In the genomic region with DNA sequence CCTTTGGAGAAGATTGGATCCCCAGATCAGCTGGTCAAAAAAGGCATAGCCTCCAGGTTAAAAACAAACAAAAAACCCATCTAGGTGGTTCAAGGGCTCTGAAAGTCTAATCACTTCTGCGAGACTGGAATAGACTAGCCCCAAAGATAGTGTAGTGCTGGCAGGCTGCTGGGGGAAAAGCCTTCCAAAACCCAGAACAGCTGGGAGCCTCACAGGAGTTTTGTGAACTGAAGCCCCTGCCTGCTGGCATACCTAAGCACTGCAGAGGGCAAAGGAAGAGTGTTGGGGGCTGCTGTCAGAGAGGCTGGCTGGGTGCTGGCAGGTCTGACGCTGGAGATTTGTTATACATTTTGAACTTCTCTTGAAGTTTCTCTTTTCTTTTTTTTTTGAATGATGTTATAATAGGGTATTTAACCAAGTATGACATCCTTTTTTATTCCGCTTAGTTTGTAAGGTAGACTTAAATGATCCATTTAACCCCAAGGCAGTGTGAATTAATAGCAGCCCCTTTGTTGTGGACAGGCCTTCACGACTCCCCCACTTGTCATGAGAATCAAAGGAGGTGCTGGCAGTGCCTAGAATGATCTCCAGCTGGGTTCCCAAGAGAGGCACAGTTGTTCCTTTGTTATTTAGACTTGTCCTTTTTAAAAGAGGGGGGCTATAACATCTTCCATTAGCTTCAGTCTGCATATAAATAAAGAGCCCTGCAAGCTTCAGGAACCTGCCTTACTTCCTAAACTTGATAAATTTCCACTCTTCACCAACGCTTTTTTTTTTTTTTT, we compare ENCODE assay signal across 11 cellular contexts. TPM values are rescaled to one million over a fixed set of nuclear protein-coding genes. Genes with fewer than 3 reads are reported as not detected.
DNase-seq lines count a peak whose midpoint lies in the region; ATAC-seq and TF ChIP-seq lines count a peak whose summit lies in the region.
"Had no signal": no experiment of that assay in that cellular context is flagged by ENCODE, and none has a peak within 500 bp of the region (broad histone marks: within the 10 kb centered on the region; RNA-seq: fewer than 3 reads in every experiment).

No MANE protein-coding gene starts in this region.

- no peaks in the 10 kb centered on the region for H3K27me3 ChIP-seq in A673 (replicated peaks; ENCODE audit: insufficient read depth, low read depth, low read length, poor library complexity)
- H3K27me3 ChIP-seq in HUES6 (ENCODE audit: control insufficient read depth, insufficient read depth, low read length) = peaks cover 13% of the 10 kb centered on the region; the same call in 1 of the 2 replicates

- H3K9me3 ChIP-seq in A673 (ENCODE audit: low read depth, low read length, poor library complexity, severe bottlenecking) (no peaks in the 10 kb centered on the region), HUES6 (ENCODE audit: control insufficient read depth, insufficient read depth, low read depth, low read length) (no peaks in the 10 kb centered on the region)

- no peak for DNase-seq in A673 (ENCODE audit: low spot score)
- peak; percentile 75 for DNase-seq in midbrain (lab: John Stamatoyannopoulos, UW)
- no peak for DNase-seq in mucosa of gallbladder (ENCODE audit: low spot score)
- no peak for DNase-seq in NAMALWA (ENCODE audit: low spot score)
- DNase-seq in stimulated activated CD4-positive, alpha-beta T cell treated with anti-CD3 and anti-CD28 coated beads, Interleukin-12 subunit alpha, Interleukin-12 subunit beta, amount 100 ng/mL, for 4 hours = no peak
- DNase-seq: IMR-90, RPMI8226 had no signal

- no peak overlapping the region for H3K4me3 Mint-ChIP-seq in dendritic cell treated with granulocyte-macrophage colony-stimulating factor and Interleukin-4, amounts not matched to agents 40 ng/mL and 50 ng/mL, for 4 days

- H3K4me3 ChIP-seq in A673 (ENCODE audit: low read depth, low read length, poor library complexity, severe bottlenecking) = no peak overlapping the region
- H3K4me3 ChIP-seq in HUES6 (ENCODE audit: low read depth, low read length) = peak overlapping the region; percentile 14; the same call in 1 of the 2 replicates
- H3K4me3 ChIP-seq: smooth muscle cell had no signal

- intact Hi-C loops in A673 (cut with micrococcal nuclease; ENCODE audit: unreplicated experiment) = no loop called here
- intact Hi-C loops in dendritic cell treated with granulocyte-macrophage colony-stimulating factor and Interleukin-4, amounts not matched to agents 40 ng/mL and 50 ng/mL, for 4 days (cut with micrococcal nuclease) = no loop called here

- peak overlapping the region; percentile 69 for H3K27ac Mint-ChIP-seq in dendritic cell treated with granulocyte-macrophage colony-stimulating factor and Interleukin-4, amounts not matched to agents 40 ng/mL and 50 ng/mL, for 4 days

- TF ChIP-seq CTCF in A673 (conservative IDR thresholded peaks at IDR 0.05; ENCODE audit: low read depth, low read length) = no peak

- H3K4me1 Mint-ChIP-seq in dendritic cell treated with granulocyte-macrophage colony-stimulating factor and Interleukin-4, amounts not matched to agents 40 ng/mL and 50 ng/mL, for 4 days (ENCODE audit: low read depth) = peaks cover 53% of the 10 kb centered on the region

- peaks cover 35% of the 10 kb centered on the region for H3K36me3 Mint-ChIP-seq in dendritic cell treated with granulocyte-macrophage colony-stimulating factor and Interleukin-4, amounts not matched to agents 40 ng/mL and 50 ng/mL, for 4 days (ENCODE audit: low read depth)

- H3K9me3 Mint-ChIP-seq in dendritic cell treated with granulocyte-macrophage colony-stimulating factor and Interleukin-4, amounts not matched to agents 40 ng/mL and 50 ng/mL, for 4 days = no peaks in the 10 kb centered on the region

- POLR2A ChIA-PET in A673 (lab: Charles Lee; ENCODE audit: low non-redundant PET) = no interaction called here

- H3K4me1 ChIP-seq in A673 (ENCODE audit: insufficient read depth, low read length, poor library complexity, severe bottlenecking) (peaks cover 36% of the 10 kb centered on the region), HUES6 (ENCODE audit: control insufficient read depth, insufficient read depth, low read length) (peaks cover 48% of the 10 kb centered on the region)

- CTCF ChIA-PET in A673 (lab: Charles Lee) = no interaction called here

- no peaks in the 10 kb centered on the region for H3K27me3 Mint-ChIP-seq in dendritic cell treated with granulocyte-macrophage colony-stimulating factor and Interleukin-4, amounts not matched to agents 40 ng/mL and 50 ng/mL, for 4 days

- H3K36me3 ChIP-seq in A673 (ENCODE audit: insufficient read depth, low read length, poor library complexity, severe bottlenecking) (no peaks in the 10 kb centered on the region), HUES6 (ENCODE audit: control insufficient read depth, insufficient read depth, low read length) (no peaks in the 10 kb centered on the region)

- no peak overlapping the region for H3K9ac ChIP-seq in HUES6 (ENCODE audit: low read length)

- BruUV-seq in A673 (replicated peaks; lab: Mats Ljungman, UMichigan) = no TSS peak

- ATAC-seq in HG03159 (IDR thresholded peaks at IDR 0.05; ENCODE audit: unreplicated experiment) = no peak

- H3K27ac ChIP-seq in A673 (ENCODE audit: low read depth, low read length, poor library complexity, severe bottlenecking) (peak overlapping the region; percentile 5), HUES6 (ENCODE audit: low read depth, low read length) (no peak overlapping the region)

RNA-seq across cellular contexts. Expression of a gene that starts 53.9 kb away (rescaled TPM):
- 34.6 and 35.3 TPM in 2 replicates for total RNA-seq in A673 (2021)
- total RNA-seq in mucosa of gallbladder = 52.0 TPM
